In genomic region chr12:42237052-42237852, GRCh38 we compare ENCODE assay signal across 8 cellular contexts. TPM values are rescaled to one million over a fixed set of nuclear protein-coding genes. Genes with fewer than 3 reads are reported as not detected.
DNase-seq lines count a peak whose midpoint lies in the region; ATAC-seq and TF ChIP-seq lines count a peak whose summit lies in the region.

No MANE protein-coding gene starts in this region.

- H3K4me1 ChIP-seq in HUES48 (ENCODE audit: control insufficient read depth, insufficient read depth, low read length), result peaks cover 18% of the 10 kb centered on the region
- H3K4me1 ChIP-seq in PC-9 (replicated peaks; ENCODE audit: insufficient read depth), result peaks cover 19% of the 10 kb centered on the region
- peaks cover 4 to 40% (median 18%) of the 10 kb centered on the region in 3 donors for H3K4me1 ChIP-seq in esophagus squamous epithelium

- peak overlapping the region; percentile 95 for H2AFZ ChIP-seq in PC-9

- no peaks in the 10 kb centered on the region for H3K27me3 Mint-ChIP-seq in activated T-cell treated with anti-CD3 and anti-CD28 coated beads, Interleukin-2, amount 50 U/mL, for 4 hours (ENCODE audit: low read depth)

- 0 to 1% methylated on average over 7 to 15 of the region's 56 CpGs for WGBS in esophagus squamous epithelium, 2 donors

- H3K9ac ChIP-seq in HUES48 (ENCODE audit: low read depth, low read length), result no peak overlapping the region

- POLR2A ChIA-PET in PC-9 (lab: Charles Lee; ENCODE audit: unreplicated experiment), result interaction anchor here (0.5 to 0.7 kb wide), 2 partner anchors 92 to 1429 kb away, joined by 3 to 8 read pairs; no protein-coding TSS in a partner anchor

- intact Hi-C loops in PC-9 (cut with micrococcal nuclease; ENCODE audit: unreplicated experiment) (loop anchor here (5.0 kb wide), 2 partner anchors 90 to 95 kb away; partner anchors contain the start of genes GXYLT1, PPHLN1 and ZCRB1), esophagus squamous epithelium (cut with DNase I) (loop anchor here (10.0 kb wide), 1 partner anchor 82 kb away; no protein-coding TSS in a partner anchor)

- peak overlapping the region; percentile 92 for H3K4me3 Mint-ChIP-seq in activated T-cell treated with anti-CD3 and anti-CD28 coated beads, Interleukin-2, amount 50 U/mL, for 4 hours

- H3F3A ChIP-seq in PC-9 (ENCODE audit: insufficient read depth, low read depth), result no peaks in the 10 kb centered on the region

- no peaks in the 10 kb centered on the region for H3K9me2 ChIP-seq in PC-9 (ENCODE audit: insufficient read depth)

- TF ChIP-seq CTCF in PC-9 (conservative IDR thresholded peaks at IDR 0.05) (peak; percentile 50; the same call in 1 of the 2 replicates), esophagus squamous epithelium (IDR thresholded peaks at IDR 0.05) (peak in 4 of 6 experiments; percentile 15 to 55 (median 36))

- H3K27ac ChIP-seq in HUES48 (ENCODE audit: low read depth, low read length), result peak overlapping the region; percentile 34
- H3K27ac ChIP-seq in PC-9, result 0 out of 2 replicates have a peak overlapping the region, but pooled peaks have one; percentile 26
- H3K27ac ChIP-seq in esophagus squamous epithelium, result peak overlapping the region; percentile 90 to 98 (median 96)

- no peaks in the 10 kb centered on the region for H3K9me3 Mint-ChIP-seq in activated T-cell treated with anti-CD3 and anti-CD28 coated beads, Interleukin-2, amount 50 U/mL, for 4 hours

- H3K4me3 ChIP-seq in HUES48 (ENCODE audit: low read depth, low read length) (peak overlapping the region; percentile 66), PC-9 (peak overlapping the region; percentile 74), esophagus squamous epithelium (peak overlapping the region; percentile 67 to 97 (median 91))

- peaks cover 83% of the 10 kb centered on the region for H3K27me3 ChIP-seq in HUES48 (ENCODE audit: control insufficient read depth, insufficient read depth, low read length)
- H3K27me3 ChIP-seq in PC-9 (ENCODE audit: insufficient read depth, low read depth), result no peaks in the 10 kb centered on the region
- H3K27me3 ChIP-seq in esophagus squamous epithelium, result no peaks in the 10 kb centered on the region

- CTCF ChIA-PET in PC-9 (lab: Charles Lee), result no interaction called here

- H3K4me1 Mint-ChIP-seq in activated T-cell treated with anti-CD3 and anti-CD28 coated beads, Interleukin-2, amount 50 U/mL, for 4 hours (ENCODE audit: low read depth), result peaks cover 39% of the 10 kb centered on the region

- peak overlapping the region; percentile 90 for H3K4me2 ChIP-seq in PC-9

- DNase-seq in DMS153 (lab: John Stamatoyannopoulos, UW) (peak; percentile 68), PC-9 (peak; percentile 64 to 67), esophagus squamous epithelium (lab: John Stamatoyannopoulos, UW) (peak; percentile 17), myocyte (ENCODE audit: low read depth) (peak; percentile 84)
- DNase-seq in activated T-cell treated with anti-CD3 and anti-CD28 coated beads, Interleukin-2, amount 50 U/mL, for 4 hours, result peak; percentile 53
- DNase-seq in stimulated activated CD8-positive, alpha-beta memory T cell treated with anti-CD3 and anti-CD28 coated beads, Interleukin-7, amount 100 ng/mL, for 48 hours (ENCODE audit: extremely low read depth in 1 of 2, low read depth in 1 of 2), result peak; percentile 49 to 63

- BruUV-seq in PC-9 (replicated peaks; lab: Mats Ljungman, UMichigan), result no TSS peak

- no peaks in the 10 kb centered on the region for H4K20me1 ChIP-seq in PC-9 (ENCODE audit: insufficient read depth)

- H3K9me3 ChIP-seq in HUES48 (ENCODE audit: control insufficient read depth, insufficient read depth, low read length), result no peaks in the 10 kb centered on the region
- no peaks in the 10 kb centered on the region for H3K9me3 ChIP-seq in PC-9 (ENCODE audit: insufficient read depth, low read depth)
- no peaks in the 10 kb centered on the region for H3K9me3 ChIP-seq in esophagus squamous epithelium

- peaks cover 39% of the 10 kb centered on the region for H3K79me2 ChIP-seq in PC-9 (ENCODE audit: low read depth)

- peaks cover 11% of the 10 kb centered on the region for H3K36me3 Mint-ChIP-seq in activated T-cell treated with anti-CD3 and anti-CD28 coated beads, Interleukin-2, amount 50 U/mL, for 4 hours (ENCODE audit: insufficient read depth)

- H3K36me3 ChIP-seq in HUES48 (ENCODE audit: control insufficient read depth, insufficient read depth, low read length), result no peaks in the 10 kb centered on the region
- H3K36me3 ChIP-seq in PC-9 (ENCODE audit: low read depth), result no peaks in the 10 kb centered on the region
- peaks cover 0 to 21% (median 0%) of the 10 kb centered on the region in 3 donors for H3K36me3 ChIP-seq in esophagus squamous epithelium

- peak; percentile 79 for ATAC-seq in GM21423 (IDR thresholded peaks at IDR 0.05; ENCODE audit: unreplicated experiment)
- ATAC-seq in activated T-cell treated with anti-CD3 and anti-CD28 coated beads, Interleukin-2, amount 50 U/mL, for 4 hours, result peak; percentile 72 to 77

- TF ChIP-seq POLR2A in esophagus squamous epithelium (IDR thresholded peaks at IDR 0.05), result no peak

RNA-seq across cellular contexts. Expression of gene YAF2, which starts 0.8 kb away (rescaled TPM):
- total RNA-seq in PC-9 (2021) (11.6 and 17.6 TPM in 2 replicates), esophagus squamous epithelium (10 to 100 TPM in 3 of 4 donors, 1 to 10 TPM in 1; 4.9 to 25.2 (median 12.4) TPM), myocyte (20.5 and 23.5 TPM in 2 replicates)
- total RNA-seq in activated T-cell treated with anti-CD3 and anti-CD28 coated beads, Interleukin-2, amount 50 U/mL, for 4 hours, result 10 to 100 TPM; 37.0 to 40.9 (median 37.7) TPM
- polyA plus RNA-seq in myocyte (2012), result 23.8 TPM

Comparison
In these comparisons a context has a peak if more than half of its experiments do, and no peak if none do; other contexts are left out.
1. Peak in every context shown above with its lines: DNase-seq, ATAC-seq, H3K4me3 ChIP-seq and H3K27ac ChIP-seq.
2. DNase-seq: peak in every context shown above with its lines; median percentile 84 in myocyte; 68 in DMS153; 66 in PC-9; 56 in stimulated activated CD8-positive, alpha-beta memory T cell treated with anti-CD3 and anti-CD28 coated beads, Interleukin-7, amount 100 ng/mL, for 48 hours; 53 in activated T-cell treated with anti-CD3 and anti-CD28 coated beads, Interleukin-2, amount 50 U/mL, for 4 hours; 17 in esophagus squamous epithelium.
3. H3K27ac ChIP-seq: peak in every context shown above with its lines; median percentile 96 in esophagus squamous epithelium; 34 in HUES48; 26 in PC-9.